In genomic region chr3:128749561-128749960, GRCh38 we compare ENCODE assay signal across 8 cellular contexts. TPM values are rescaled to one million over a fixed set of nuclear protein-coding genes. Genes with fewer than 3 reads are reported as not detected.
A peak's percentile ranks its signal among the peaks of the same experiment; 100 is the strongest.
DNase-seq lines count a peak whose midpoint lies in the region; ATAC-seq and TF ChIP-seq lines count a peak whose summit lies in the region.
"Not testable (repeated sequence)": the region's sequence is repeated elsewhere in the genome, so short reads cannot be mapped to it uniquely, and the experiment has no call there.

No MANE protein-coding gene starts in this region.

- not testable (repeated sequence) for H3K14ac ChIP-seq in trophoblast cell (ENCODE audit: low read length)

- H4K12ac ChIP-seq in trophoblast cell (ENCODE audit: low read depth, low read length): not testable (repeated sequence)

- not testable (repeated sequence) for H2BK120ac ChIP-seq in trophoblast cell (ENCODE audit: insufficient read depth, low read length, poor library complexity)

- not testable (repeated sequence) for DNase-seq in CD4-positive, alpha-beta memory T cell; activated T-cell treated with anti-CD3 and anti-CD28 coated beads, Interleukin-2, amount 50 U/mL, for 24 hours; coronary artery (ENCODE audit: low spot score); immature natural killer cell; natural killer cell; trophoblast cell

- not testable (repeated sequence) for ATAC-seq in natural killer cell

- peak overlapping the region; percentile 81 for H3K4ac ChIP-seq in trophoblast cell (ENCODE audit: low read depth, low read length)

- H2BK5ac ChIP-seq in trophoblast cell (ENCODE audit: low read depth, low read length, poor library complexity): not testable (repeated sequence)

- not testable (repeated sequence) for H3K27ac ChIP-seq in CD4-positive, alpha-beta memory T cell (ENCODE audit: low read depth, low read length); coronary artery; trophoblast cell (ENCODE audit: low read depth, low read length)
- peak overlapping the region; percentile 14 for H3K27ac ChIP-seq in subcutaneous abdominal adipose tissue (ENCODE audit: low read depth, low read length)

- WGBS in trophoblast cell (ENCODE audit: extremely low coverage, insufficient coverage, insufficient read length): no CpG with 5 or more reads among the region's 5 CpGs

- not testable (repeated sequence) for H3K27me3 ChIP-seq in CD4-positive, alpha-beta memory T cell (ENCODE audit: insufficient read depth, low read length); trophoblast cell (ENCODE audit: insufficient read depth, low read length); subcutaneous abdominal adipose tissue (ENCODE audit: control insufficient read depth in 5 of 5, insufficient read depth in 4 of 5, low read length in 5 of 5)

- not testable (repeated sequence) for H3K18ac ChIP-seq in trophoblast cell (ENCODE audit: low read length)

- H2BK12ac ChIP-seq in trophoblast cell (ENCODE audit: low read length): not testable (repeated sequence)

- H3K4me1 Mint-ChIP-seq in CD4-positive, alpha-beta memory T cell: peaks cover 46 to 75% (median 62%) of the 10 kb centered on the region in 4 donors
- peaks cover 72% of the 10 kb centered on the region for H3K4me1 Mint-ChIP-seq in activated T-cell treated with anti-CD3 and anti-CD28 coated beads, Interleukin-2, amount 50 U/mL, for 24 hours (ENCODE audit: low read depth)
- H3K4me1 Mint-ChIP-seq in activated naive CD8-positive, alpha-beta T cell (ENCODE audit: low read depth): peaks cover 75% of the 10 kb centered on the region
- H3K4me1 Mint-ChIP-seq in immature natural killer cell: peaks cover 76 to 79% of the 10 kb centered on the region in 2 donors
- H3K4me1 Mint-ChIP-seq in natural killer cell: peaks cover 65 to 70% of the 10 kb centered on the region in 2 donors

- not testable (repeated sequence) for H3K36me3 ChIP-seq in CD4-positive, alpha-beta memory T cell (ENCODE audit: insufficient read depth, low read length); trophoblast cell (ENCODE audit: control insufficient read depth in 1 of 2, insufficient read depth in 2 of 2, low read length in 2 of 2); subcutaneous abdominal adipose tissue (ENCODE audit: control insufficient read depth in 5 of 5, insufficient read depth in 5 of 5, low read length in 5 of 5)

- peaks cover 13% of the 10 kb centered on the region for H3K79me2 ChIP-seq in trophoblast cell (ENCODE audit: control insufficient read depth, insufficient read depth, low read length, poor library complexity)

- H3K27me3 Mint-ChIP-seq in CD4-positive, alpha-beta memory T cell; activated T-cell treated with anti-CD3 and anti-CD28 coated beads, Interleukin-2, amount 50 U/mL, for 24 hours; activated naive CD8-positive, alpha-beta T cell; immature natural killer cell (ENCODE audit: low read depth in 3 of 3); natural killer cell (ENCODE audit: low read depth in 2 of 2): not testable (repeated sequence)

- intact Hi-C loops in CD4-positive, alpha-beta memory T cell (cut with micrococcal nuclease); natural killer cell (cut with micrococcal nuclease): not testable (repeated sequence)

- not testable (repeated sequence) for H3K4me3 ChIP-seq in CD4-positive, alpha-beta memory T cell (ENCODE audit: low read length in 2 of 2); trophoblast cell (ENCODE audit: low read depth, low read length); subcutaneous abdominal adipose tissue (ENCODE audit: low read depth in 1 of 5, low read length in 5 of 5)
- peak overlapping the region; percentile 2 for H3K4me3 ChIP-seq in coronary artery

- H3K9ac ChIP-seq in trophoblast cell (ENCODE audit: low read length); subcutaneous abdominal adipose tissue (ENCODE audit: low read length in 5 of 5): not testable (repeated sequence)

- not testable (repeated sequence) for H4K91ac ChIP-seq in trophoblast cell (ENCODE audit: low read depth, low read length)

- not testable (repeated sequence) for H3K4me2 ChIP-seq in trophoblast cell (ENCODE audit: low read length)

- H3K4me1 ChIP-seq in CD4-positive, alpha-beta memory T cell (ENCODE audit: insufficient read depth, low read length): peaks cover 61% of the 10 kb centered on the region
- not testable (repeated sequence) for H3K4me1 ChIP-seq in trophoblast cell (ENCODE audit: control insufficient read depth in 1 of 2, insufficient read depth in 2 of 2, low read length in 2 of 2)
- peaks cover 0 to 39% (median 24%) of the 10 kb centered on the region in 5 donors for H3K4me1 ChIP-seq in subcutaneous abdominal adipose tissue (ENCODE audit: control insufficient read depth in 5 of 5, insufficient read depth in 5 of 5, low read length in 5 of 5)

- POLR2A ChIA-PET in CD4-positive, alpha-beta memory T cell (lab: Charles Lee; ENCODE audit: partially characterized antibody): not testable (repeated sequence)

- not testable (repeated sequence) for H4K8ac ChIP-seq in trophoblast cell (ENCODE audit: low read depth, low read length)

- peaks cover 18 to 19% of the 10 kb centered on the region in 2 donors for H3K36me3 Mint-ChIP-seq in CD4-positive, alpha-beta memory T cell
- peaks cover 68% of the 10 kb centered on the region for H3K36me3 Mint-ChIP-seq in activated T-cell treated with anti-CD3 and anti-CD28 coated beads, Interleukin-2, amount 50 U/mL, for 24 hours (ENCODE audit: low read depth)
- peaks cover 11% of the 10 kb centered on the region for H3K36me3 Mint-ChIP-seq in activated naive CD8-positive, alpha-beta T cell
- H3K36me3 Mint-ChIP-seq in immature natural killer cell, natural killer cell: not testable (repeated sequence)

- H2AK5ac ChIP-seq in trophoblast cell (ENCODE audit: low read length): not testable (repeated sequence)

- H2AFZ ChIP-seq in trophoblast cell (ENCODE audit: insufficient read depth, low read length, poor library complexity): not testable (repeated sequence)

- H3K9me3 Mint-ChIP-seq in CD4-positive, alpha-beta memory T cell; activated T-cell treated with anti-CD3 and anti-CD28 coated beads, Interleukin-2, amount 50 U/mL, for 24 hours; activated naive CD8-positive, alpha-beta T cell (ENCODE audit: low read depth); immature natural killer cell; natural killer cell: not testable (repeated sequence)

- H3K27ac Mint-ChIP-seq in CD4-positive, alpha-beta memory T cell: peak overlapping the region in 5 of 7 donors; percentile 2 to 86 (median 38)
- peak overlapping the region; percentile 70 for H3K27ac Mint-ChIP-seq in activated T-cell treated with anti-CD3 and anti-CD28 coated beads, Interleukin-2, amount 50 U/mL, for 24 hours
- H3K27ac Mint-ChIP-seq in activated naive CD8-positive, alpha-beta T cell: not testable (repeated sequence)
- H3K27ac Mint-ChIP-seq in immature natural killer cell (peak overlapping the region; percentile 41 to 83 (median 74)), natural killer cell (peak overlapping the region; percentile 61 to 73)

- H3K4me3 Mint-ChIP-seq in CD4-positive, alpha-beta memory T cell: peak overlapping the region in 2 of 8 donors; percentile 7 to 47
- H3K4me3 Mint-ChIP-seq in activated T-cell treated with anti-CD3 and anti-CD28 coated beads, Interleukin-2, amount 50 U/mL, for 24 hours: not testable (repeated sequence)
- peak overlapping the region; percentile 17 for H3K4me3 Mint-ChIP-seq in activated naive CD8-positive, alpha-beta T cell
- H3K4me3 Mint-ChIP-seq in immature natural killer cell (peak overlapping the region in 3 of 5 donors; percentile 1 to 64 (median 10)), natural killer cell (peak overlapping the region; percentile 54)

- not testable (repeated sequence) for H3K23ac ChIP-seq in trophoblast cell (ENCODE audit: low read length)

- CTCF ChIA-PET in CD4-positive, alpha-beta memory T cell (lab: Charles Lee; ENCODE audit: partially characterized antibody): not testable (repeated sequence)

- not testable (repeated sequence) for TF ChIP-seq CTCF in coronary artery (IDR thresholded peaks at IDR 0.05); natural killer cell (IDR thresholded peaks at IDR 0.05)

- not testable (repeated sequence) for H3K79me1 ChIP-seq in trophoblast cell (ENCODE audit: low read length)

- not testable (repeated sequence) for H3K9me3 ChIP-seq in CD4-positive, alpha-beta memory T cell (ENCODE audit: control insufficient read depth in 1 of 2, low read length in 2 of 2); trophoblast cell (ENCODE audit: insufficient read depth, low read depth, low read length); subcutaneous abdominal adipose tissue (ENCODE audit: control insufficient read depth in 5 of 5, low read length in 5 of 5)

RNA-seq across cellular contexts. Expression of gene RAB7A, which starts 23.6 kb away (rescaled TPM):
- 100 to 1,000 TPM; 141 to 152 TPM for total RNA-seq in CD4-positive, alpha-beta memory T cell
- polyA plus RNA-seq in CD4-positive, alpha-beta memory T cell: 100 to 1,000 TPM; 185 to 269 TPM
- 100 to 1,000 TPM; 201 to 313 (median 244) TPM for polyA plus RNA-seq in immature natural killer cell
- 100 to 1,000 TPM; 218 to 233 (median 224) TPM for total RNA-seq in natural killer cell
- polyA plus RNA-seq in trophoblast cell (2013): 236 and 247 TPM in 2 replicates
